In genomic region chr20:61477366-61477966, GRCh38 we compare ENCODE assay signal across 29 cellular contexts.
"Had no signal": no experiment of that assay in that cellular context is flagged by ENCODE, and none has a peak within 500 bp of the region (broad histone marks: within the 10 kb centered on the region; RNA-seq: fewer than 3 reads in every experiment).

No MANE protein-coding gene starts in this region.

- ATAC-seq: activated CD4-positive, alpha-beta T cell treated with anti-CD3 and anti-CD28 coated beads for 36 hours; activated T-cell treated with anti-CD3 and anti-CD28 coated beads, Interleukin-2, amount 50 U/mL, for 4 hours; effector memory CD8-positive, alpha-beta T cell; esophagus mucosa; left ventricle myocardium superior; stimulated activated memory B cell treated with anti-CD40 and anti-IgM and Interleukin-4, amounts not matched to agents 10 μg/mL and 1 μg/mL and 100 μg/mL, for 72 hours had no signal

- H3K4me1 Mint-ChIP-seq: activated B cell treated with CpG ODN at 0.5 μM for 24 hours; activated CD4-positive, alpha-beta T cell treated with anti-CD3 and anti-CD28 coated beads for 36 hours; activated naive CD8-positive, alpha-beta T cell treated with anti-CD3 and anti-CD28 coated beads, Interleukin-2, amount 10 ng/mL, durations not matched to agents 7 days and 5 days; immature natural killer cell; nephron; stimulated activated memory B cell treated with anti-CD40 and anti-IgM and Interleukin-4, amounts not matched to agents 10 μg/mL and 1 μg/mL and 100 μg/mL, for 72 hours had no signal

- H3K4me1 ChIP-seq: breast epithelium, colonic mucosa, right lobe of liver, stomach, suprapubic skin, tibial nerve had no signal

- H3K4me3 ChIP-seq: breast epithelium, colonic mucosa, right lobe of liver, stomach, suprapubic skin, tibial nerve had no signal

- H3K27me3 ChIP-seq: colonic mucosa, right lobe of liver, tibial nerve had no signal

- H3K36me3 Mint-ChIP-seq: activated naive CD8-positive, alpha-beta T cell treated with anti-CD3 and anti-CD28 coated beads, Interleukin-2, amount 10 ng/mL, durations not matched to agents 7 days and 5 days; immature natural killer cell; stimulated activated memory B cell treated with anti-CD40 and anti-IgM and Interleukin-4, amounts not matched to agents 10 μg/mL and 1 μg/mL and 100 μg/mL, for 72 hours had no signal

- H3K9me3 ChIP-seq: breast epithelium, colonic mucosa, right lobe of liver, suprapubic skin had no signal

- DNase-seq: activated B cell treated with CpG ODN at 0.5 μM for 24 hours; activated CD4-positive, alpha-beta T cell treated with anti-CD3 and anti-CD28 coated beads for 36 hours; activated CD4-positive, alpha-beta T cell treated with anti-CD3 and anti-CD28 coated beads, Interleukin-2, amount 50 U/mL, for 48 hours; activated CD8-positive, alpha-beta memory T cell treated with anti-CD3 and anti-CD28 coated beads, Interleukin-2, amount 50 U/mL, for 48 hours; activated naive CD4-positive, alpha-beta T cell treated with Interleukin-2 at 50 U/mL for 16 hours; activated naive CD8-positive, alpha-beta T cell treated with anti-CD3 and anti-CD28 coated beads, Interleukin-2, amount 10 ng/mL, durations not matched to agents 7 days and 5 days; activated T-cell treated with anti-CD3 and anti-CD28 coated beads, Interleukin-2, amount 50 U/mL, for 4 hours; amniotic stem cell; colonic mucosa; effector memory CD8-positive, alpha-beta T cell; foreskin melanocyte; immature natural killer cell; left ventricle myocardium superior; mammary epithelial cell; midbrain; occipital lobe; right lobe of liver; small intestine; stimulated activated CD4-positive, alpha-beta T cell treated with anti-CD3 and anti-CD28 coated beads, Interleukin-2, amount 100 ng/mL, for 24 hours; stomach; T1000 had no signal

- H3K27ac Mint-ChIP-seq: activated B cell treated with CpG ODN at 0.5 μM for 24 hours; activated CD4-positive, alpha-beta T cell treated with anti-CD3 and anti-CD28 coated beads for 36 hours; activated naive CD8-positive, alpha-beta T cell treated with anti-CD3 and anti-CD28 coated beads, Interleukin-2, amount 10 ng/mL, durations not matched to agents 7 days and 5 days; activated T-helper 2 cell treated with anti-CD3 and anti-CD28 coated beads, Interferon-gamma antibody, Interleukin-2, Interleukin-4, amounts not matched to agents 10 μg/mL and 5 μg/mL and 100 μg/mL, durations not matched to agents 14 hours and 24 hours and 36 hours; effector memory CD8-positive, alpha-beta T cell; immature natural killer cell; nephron; stimulated activated memory B cell treated with anti-CD40 and anti-IgM and Interleukin-4, amounts not matched to agents 10 μg/mL and 1 μg/mL and 100 μg/mL, for 72 hours had no signal

- H3K27ac ChIP-seq: breast epithelium, colonic mucosa, dorsolateral prefrontal cortex, right lobe of liver, stomach, suprapubic skin, tibial nerve had no signal

- H3K36me3 ChIP-seq: breast epithelium, colonic mucosa, right lobe of liver, stomach, suprapubic skin, tibial nerve had no signal

- H3K4me3 Mint-ChIP-seq: activated B cell treated with CpG ODN at 0.5 μM for 24 hours; activated CD4-positive, alpha-beta T cell treated with anti-CD3 and anti-CD28 coated beads for 36 hours; activated naive CD8-positive, alpha-beta T cell treated with anti-CD3 and anti-CD28 coated beads, Interleukin-2, amount 10 ng/mL, durations not matched to agents 7 days and 5 days; activated T-cell treated with anti-CD3 and anti-CD28 coated beads, Interleukin-2, amount 50 U/mL, for 4 hours; effector memory CD8-positive, alpha-beta T cell; immature natural killer cell; nephron; stimulated activated memory B cell treated with anti-CD40 and anti-IgM and Interleukin-4, amounts not matched to agents 10 μg/mL and 1 μg/mL and 100 μg/mL, for 72 hours had no signal

- H3K27me3 Mint-ChIP-seq: activated B cell treated with CpG ODN at 0.5 μM for 24 hours; activated naive CD8-positive, alpha-beta T cell treated with anti-CD3 and anti-CD28 coated beads, Interleukin-2, amount 10 ng/mL, durations not matched to agents 7 days and 5 days had no signal
